1 cellular context compared by ENCODE assay signal in the genomic region with DNA sequence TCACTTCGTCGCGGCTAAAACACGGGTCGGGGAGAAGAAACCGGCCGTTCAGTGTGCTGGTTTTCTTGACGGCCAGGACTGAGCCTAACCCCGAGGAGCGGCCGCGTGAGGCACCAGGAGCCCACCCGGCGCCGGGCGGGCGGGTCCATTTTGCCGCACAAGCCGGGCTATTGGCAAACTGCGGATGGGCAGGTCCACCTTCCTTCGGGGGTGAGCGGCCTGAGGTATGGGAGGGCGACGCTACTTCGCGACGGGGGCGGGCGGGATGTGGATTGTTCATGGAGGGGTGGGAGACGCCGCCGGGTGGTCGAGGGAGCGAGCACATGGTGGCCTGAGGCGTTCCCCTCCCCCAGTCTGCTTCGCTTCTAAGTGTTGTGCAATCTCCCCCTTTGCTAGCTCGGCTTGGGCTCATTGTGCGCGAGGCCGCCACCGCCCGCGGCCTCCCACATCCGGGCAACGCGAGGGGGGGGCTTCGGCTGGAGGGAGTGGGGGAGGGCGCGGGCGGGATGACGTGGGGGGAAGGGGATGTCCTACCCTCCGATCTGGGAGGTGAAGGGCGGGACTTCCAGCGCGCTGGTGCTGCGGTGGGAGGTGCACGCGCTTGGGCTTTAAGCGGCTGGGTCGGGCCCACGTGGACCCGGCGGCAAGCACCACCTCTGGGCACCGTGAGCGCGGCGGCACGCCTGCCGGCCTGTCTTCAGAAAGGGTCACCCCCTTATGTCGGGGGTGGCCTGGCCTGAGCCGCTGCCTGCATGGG.
TF ChIP-seq lines count a peak whose summit lies in the region.

No MANE protein-coding gene starts in this region.

TF ChIP-seq in SK-N-SH, 30 proteins besides CTCF, POLR2A, EP300 and RAD21 (continued from another document):
- TF ChIP-seq, protein P1, sequence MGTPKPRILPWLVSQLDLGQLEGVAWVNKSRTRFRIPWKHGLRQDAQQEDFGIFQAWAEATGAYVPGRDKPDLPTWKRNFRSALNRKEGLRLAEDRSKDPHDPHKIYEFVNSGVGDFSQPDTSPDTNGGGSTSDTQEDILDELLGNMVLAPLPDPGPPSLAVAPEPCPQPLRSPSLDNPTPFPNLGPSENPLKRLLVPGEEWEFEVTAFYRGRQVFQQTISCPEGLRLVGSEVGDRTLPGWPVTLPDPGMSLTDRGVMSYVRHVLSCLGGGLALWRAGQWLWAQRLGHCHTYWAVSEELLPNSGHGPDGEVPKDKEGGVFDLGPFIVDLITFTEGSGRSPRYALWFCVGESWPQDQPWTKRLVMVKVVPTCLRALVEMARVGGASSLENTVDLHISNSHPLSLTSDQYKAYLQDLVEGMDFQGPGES (IDR thresholded peaks at IDR 0.05; ENCODE audit: low read depth, low read length) = no peak
- TF ChIP-seq GABPA (IDR thresholded peaks at IDR 0.05; ENCODE audit: low read depth) (peak; percentile 69), TAF1 (IDR thresholded peaks at IDR 0.05; ENCODE audit: borderline replicate concordance, low read depth, low read length) (peak; percentile 86), SIN3A (IDR thresholded peaks at IDR 0.05; ENCODE audit: borderline replicate concordance, low read depth, low read length) (peak; percentile 94; the same call in 1 of the 2 replicates), MXI1 (IDR thresholded peaks at IDR 0.05; ENCODE audit: low read depth, low read length) (peak; percentile 99)
